ENCODE assay signal across 35 cellular contexts in the genomic region with DNA sequence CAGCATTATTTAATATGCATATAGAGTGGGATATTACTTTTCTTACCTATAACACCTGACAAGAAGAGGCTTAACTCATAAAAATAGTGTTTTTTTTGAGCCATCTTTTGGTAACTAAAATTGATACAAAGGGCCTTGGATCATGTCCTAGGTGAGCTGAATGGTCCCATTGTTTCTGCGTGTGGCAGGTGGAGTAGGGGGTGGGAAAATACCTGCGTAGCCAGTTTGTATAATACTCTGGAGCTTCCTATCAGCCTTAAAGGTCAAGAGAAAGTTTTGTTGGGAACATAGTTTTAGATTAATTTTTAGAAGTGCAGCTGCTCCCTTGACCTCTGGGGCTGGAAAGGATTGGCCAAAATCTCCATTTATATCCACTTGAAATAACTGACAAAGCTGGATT.
"Had no signal": no experiment of that assay in that cellular context is flagged by ENCODE, and none has a peak within 500 bp of the region (broad histone marks: within the 10 kb centered on the region; RNA-seq: fewer than 3 reads in every experiment).

No MANE protein-coding gene starts in this region.

- H3K27me3 Mint-ChIP-seq: brain had no signal

- H3K36me3 Mint-ChIP-seq: activated CD4-positive, alpha-beta memory T cell treated with anti-CD3 and anti-CD28 coated beads for 36 hours; activated naive CD4-positive, alpha-beta T cell treated with anti-CD3 and anti-CD28 coated beads, Interleukin-2, amount 50 U/mL, for 72 hours; activated naive CD8-positive, alpha-beta T cell treated with anti-CD3 and anti-CD28 coated beads for 36 hours had no signal

- H3K4me1 Mint-ChIP-seq: activated CD4-positive, alpha-beta T cell treated with anti-CD3 and anti-CD28 coated beads, Interleukin-2, amount 10 ng/mL, durations not matched to agents 24 days and 14 days; activated naive CD8-positive, alpha-beta T cell treated with anti-CD3 and anti-CD28 coated beads for 36 hours; activated T-helper 17 cell treated with anti-CD3 and anti-CD28 coated beads, Interleukin-2, amount 50 U/mL, for 72 hours; central memory CD8-positive, alpha-beta T cell had no signal

- H3K9me3 Mint-ChIP-seq: activated B cell treated with CpG ODN at 0.5 μM for 24 hours; activated CD4-positive, alpha-beta memory T cell treated with anti-CD3 and anti-CD28 coated beads for 36 hours; activated CD4-positive, alpha-beta T cell treated with anti-CD3 and anti-CD28 coated beads, Interleukin-2, amount 10 ng/mL, durations not matched to agents 24 days and 14 days; activated CD8-positive, alpha-beta T cell treated with anti-CD3 and anti-CD28 coated beads for 36 hours; activated naive CD4-positive, alpha-beta T cell treated with anti-CD3 and anti-CD28 coated beads for 36 hours; activated naive CD4-positive, alpha-beta T cell treated with anti-CD3 and anti-CD28 coated beads, Interleukin-2, amount 50 U/mL, for 72 hours; activated naive CD8-positive, alpha-beta T cell treated with anti-CD3 and anti-CD28 coated beads for 36 hours; activated T-cell treated with anti-CD3 and anti-CD28 coated beads, Interleukin-2, amount 50 U/mL, for 4 hours; activated T-cell treated with anti-CD3 and anti-CD28 coated beads, Interleukin-2, amount 50 U/mL, for 72 hours; activated T-helper 1 cell treated with anti-CD3 and anti-CD28 coated beads, Interleukin-12 subunit alpha, Interleukin-12 subunit beta, Interleukin-2, Interleukin-4 antibody, amounts not matched to agents 30 ng/mL and 10 ng/mL and 1 ng/mL, durations not matched to agents 14 hours and 24 hours and 36 hours; activated T-helper 17 cell treated with anti-CD3 and anti-CD28 coated beads, Interleukin-2, amount 50 U/mL, for 72 hours; brain; central memory CD8-positive, alpha-beta T cell; T-helper 1 cell treated with Interleukin-12 subunit alpha and Interleukin-12 subunit beta and Interleukin-4 antibody, amounts not matched to agents 30 μg/mL and 1 μg/mL, for 36 hours; T-helper 2 cell treated with Interferon-gamma antibody and Interleukin-4, amounts not matched to agents 5 μg/mL and 100 μg/mL, for 36 hours had no signal

- ATAC-seq: activated CD8-positive, alpha-beta T cell treated with anti-CD3 and anti-CD28 coated beads for 36 hours; activated naive CD4-positive, alpha-beta T cell treated with anti-CD3 and anti-CD28 coated beads, Interleukin-2, amount 50 U/mL, for 72 hours; activated T-cell treated with anti-CD3 and anti-CD28 coated beads, Interleukin-2, amount 50 U/mL, for 4 hours; activated T-cell treated with anti-CD3 and anti-CD28 coated beads, Interleukin-2, amount 50 U/mL, for 72 hours; activated T-helper 17 cell treated with anti-CD3 and anti-CD28 coated beads, Interleukin-2, amount 50 U/mL, for 72 hours had no signal

- H3K4me3 Mint-ChIP-seq: activated B cell treated with CpG ODN at 0.5 μM for 24 hours; activated CD4-positive, alpha-beta memory T cell treated with anti-CD3 and anti-CD28 coated beads for 36 hours; activated CD4-positive, alpha-beta T cell treated with anti-CD3 and anti-CD28 coated beads, Interleukin-2, amount 10 ng/mL, durations not matched to agents 24 days and 14 days; activated CD8-positive, alpha-beta T cell treated with anti-CD3 and anti-CD28 coated beads for 36 hours; activated naive CD4-positive, alpha-beta T cell treated with anti-CD3 and anti-CD28 coated beads for 36 hours; activated naive CD8-positive, alpha-beta T cell treated with anti-CD3 and anti-CD28 coated beads for 36 hours; activated T-cell treated with anti-CD3 and anti-CD28 coated beads, Interleukin-2, amount 50 U/mL, for 4 hours; activated T-cell treated with anti-CD3 and anti-CD28 coated beads, Interleukin-2, amount 50 U/mL, for 72 hours; activated T-helper 1 cell treated with anti-CD3 and anti-CD28 coated beads, Interleukin-12 subunit alpha, Interleukin-12 subunit beta, Interleukin-2, Interleukin-4 antibody, amounts not matched to agents 30 ng/mL and 10 ng/mL and 1 ng/mL, durations not matched to agents 14 hours and 24 hours and 36 hours; activated T-helper 17 cell treated with anti-CD3 and anti-CD28 coated beads, Interleukin-2, amount 50 U/mL, for 72 hours; brain; central memory CD8-positive, alpha-beta T cell; T-helper 1 cell treated with Interleukin-12 subunit alpha and Interleukin-12 subunit beta and Interleukin-4 antibody, amounts not matched to agents 30 μg/mL and 1 μg/mL, for 36 hours; T-helper 2 cell treated with Interferon-gamma antibody and Interleukin-4, amounts not matched to agents 5 μg/mL and 100 μg/mL, for 36 hours had no signal

- H3K36me3 ChIP-seq: adrenal gland, cardiac muscle cell had no signal

- H3K9me3 ChIP-seq: adrenal gland had no signal

- H3K27ac ChIP-seq: adrenal gland, cardiac muscle cell, VCaP had no signal

- H3K4me3 ChIP-seq: adrenal gland, cardiac muscle cell had no signal

- H3K4me1 ChIP-seq: adrenal gland had no signal

- H3K27ac Mint-ChIP-seq: activated B cell treated with CpG ODN at 0.5 μM for 24 hours; activated CD4-positive, alpha-beta memory T cell treated with anti-CD3 and anti-CD28 coated beads for 36 hours; activated CD4-positive, alpha-beta T cell treated with anti-CD3 and anti-CD28 coated beads, Interleukin-2, amount 10 ng/mL, durations not matched to agents 24 days and 14 days; activated CD8-positive, alpha-beta T cell treated with anti-CD3 and anti-CD28 coated beads for 36 hours; activated naive CD4-positive, alpha-beta T cell treated with anti-CD3 and anti-CD28 coated beads for 36 hours; activated naive CD4-positive, alpha-beta T cell treated with anti-CD3 and anti-CD28 coated beads, Interleukin-2, amount 50 U/mL, for 72 hours; activated naive CD8-positive, alpha-beta T cell treated with anti-CD3 and anti-CD28 coated beads for 36 hours; activated T-cell treated with anti-CD3 and anti-CD28 coated beads, Interleukin-2, amount 50 U/mL, for 72 hours; activated T-helper 1 cell treated with anti-CD3 and anti-CD28 coated beads, Interleukin-12 subunit alpha, Interleukin-12 subunit beta, Interleukin-2, Interleukin-4 antibody, amounts not matched to agents 30 ng/mL and 10 ng/mL and 1 ng/mL, durations not matched to agents 14 hours and 24 hours and 36 hours; activated T-helper 17 cell treated with anti-CD3 and anti-CD28 coated beads, Interleukin-2, amount 50 U/mL, for 72 hours; T-helper 1 cell treated with Interleukin-12 subunit alpha and Interleukin-12 subunit beta and Interleukin-4 antibody, amounts not matched to agents 30 μg/mL and 1 μg/mL, for 36 hours; T-helper 2 cell treated with Interferon-gamma antibody and Interleukin-4, amounts not matched to agents 5 μg/mL and 100 μg/mL, for 36 hours had no signal

- DNase-seq: activated B cell treated with CpG ODN at 0.5 μM for 24 hours; activated CD4-positive, alpha-beta memory T cell treated with anti-CD3 and anti-CD28 coated beads for 36 hours; activated CD4-positive, alpha-beta T cell treated with anti-CD3 and anti-CD28 coated beads for 4 hours; activated CD4-positive, alpha-beta T cell treated with anti-CD3 and anti-CD28 coated beads, Interleukin-2, amount 10 ng/mL, durations not matched to agents 24 days and 14 days; activated CD4-positive, alpha-beta T cell treated with anti-CD3 and anti-CD28 coated beads, Interleukin-2, amount 50 U/mL, for 1 hour; activated CD4-positive, alpha-beta T cell treated with anti-CD3 and anti-CD28 coated beads, Interleukin-2, amount 50 U/mL, for 4 hours; activated CD4-positive, CD25-positive, alpha-beta regulatory T cell treated with anti-CD3 and anti-CD28 coated beads, Interleukin-2, amount 50 U/mL, for 72 hours; activated CD8-positive, alpha-beta memory T cell treated with anti-CD3 and anti-CD28 coated beads, Interleukin-2, amount 50 U/mL, for 4 hours; activated CD8-positive, alpha-beta T cell treated with anti-CD3 and anti-CD28 coated beads for 36 hours; activated effector memory CD4-positive, alpha-beta T cell treated with anti-CD3 and anti-CD28 coated beads, Interleukin-2, amount 50 U/mL, for 16 hours; activated gamma-delta T cell treated with Interleukin-2 at 50 U/mL for 16 hours; activated naive CD4-positive, alpha-beta T cell; activated naive CD4-positive, alpha-beta T cell treated with anti-CD3 and anti-CD28 coated beads for 36 hours; activated naive CD4-positive, alpha-beta T cell treated with anti-CD3 and anti-CD28 coated beads, Interleukin-2, amount 50 U/mL, for 16 hours; activated naive CD8-positive, alpha-beta T cell treated with anti-CD3 and anti-CD28 coated beads for 36 hours; activated T-cell treated with anti-CD3 and anti-CD28 coated beads for 4 hours; activated T-cell treated with anti-CD3 and anti-CD28 coated beads, Interleukin-2, amount 50 U/mL, for 1 hour; activated T-cell treated with anti-CD3 and anti-CD28 coated beads, Interleukin-2, amount 50 U/mL, for 4 hours; activated T-cell treated with anti-CD3 and anti-CD28 coated beads, Interleukin-2, amount 50 U/mL, for 72 hours; adrenal gland; amniotic stem cell; aorta; caudate nucleus; cerebellar nuclear complex; T-helper 2 cell; T-helper 9 cell had no signal

- H3K27me3 ChIP-seq: adrenal gland, cardiac muscle cell had no signal
